18 cellular contexts compared by ENCODE assay signal in genomic region chr1:37884145-37884544, GRCh38. TPM values are rescaled to one million over a fixed set of nuclear protein-coding genes. Genes with fewer than 3 reads are reported as not detected.
DNase-seq lines count a peak whose midpoint lies in the region; ATAC-seq and TF ChIP-seq lines count a peak whose summit lies in the region.
"Had no signal": no experiment of that assay in that cellular context is flagged by ENCODE, and none has a peak within 500 bp of the region (broad histone marks: within the 10 kb centered on the region; RNA-seq: fewer than 3 reads in every experiment).

No MANE protein-coding gene starts in this region.

- peaks cover 12% of the 10 kb centered on the region for H3K4me1 Mint-ChIP-seq in T-helper 2 cell treated with Interferon-gamma antibody and Interleukin-4, amounts not matched to agents 5 μg/mL and 100 μg/mL, for 36 hours (ENCODE audit: low read depth)
- H3K4me1 Mint-ChIP-seq in CD4-positive, CD25-positive, alpha-beta regulatory T cell, result peaks cover 0 to 24% (median 9%) of the 10 kb centered on the region in 4 donors
- H3K4me1 Mint-ChIP-seq in activated T-helper 17 cell treated with anti-CD3 and anti-CD28 coated beads, Interleukin-2, amount 50 U/mL, for 72 hours, result peaks cover 6% of the 10 kb centered on the region
- peaks cover 0 to 29% (median 9%) of the 10 kb centered on the region in 7 donors for H3K4me1 Mint-ChIP-seq in naive thymus-derived CD4-positive, alpha-beta T cell
- H3K4me1 Mint-ChIP-seq: GM23338 had no signal

- H3K27ac Mint-ChIP-seq in T-helper 2 cell treated with Interferon-gamma antibody and Interleukin-4, amounts not matched to agents 5 μg/mL and 100 μg/mL, for 36 hours, result peak overlapping the region; percentile 80
- peak overlapping the region; percentile 71 to 88 (median 83) for H3K27ac Mint-ChIP-seq in CD4-positive, CD25-positive, alpha-beta regulatory T cell
- peak overlapping the region; percentile 84 for H3K27ac Mint-ChIP-seq in activated T-helper 17 cell treated with anti-CD3 and anti-CD28 coated beads, Interleukin-2, amount 50 U/mL, for 72 hours
- H3K27ac Mint-ChIP-seq in naive thymus-derived CD4-positive, alpha-beta T cell, result peak overlapping the region in 5 of 9 donors; percentile 66 to 99 (median 89)
- H3K27ac Mint-ChIP-seq: GM23338 had no signal

- ATAC-seq in CD4-positive, CD25-positive, alpha-beta regulatory T cell (ENCODE audit: low read depth in 2 of 2), result no peak
- ATAC-seq in activated T-helper 17 cell treated with anti-CD3 and anti-CD28 coated beads, Interleukin-2, amount 50 U/mL, for 72 hours (replicated peaks), result no peak
- ATAC-seq in naive thymus-derived CD4-positive, alpha-beta T cell, result no peak
- no peak for ATAC-seq in GM19351 (IDR thresholded peaks at IDR 0.05; ENCODE audit: unreplicated experiment)
- ATAC-seq in body of pancreas, result no peak
- no peak for ATAC-seq in GM21576 (IDR thresholded peaks at IDR 0.05; ENCODE audit: unreplicated experiment)
- ATAC-seq: GM23338, PC-3 had no signal

- CTCF ChIA-PET in naive thymus-derived CD4-positive, alpha-beta T cell (lab: Charles Lee), result interaction anchor here (0.6 kb wide), 1 partner anchor 24 kb away, joined by 3 read pairs; no protein-coding TSS in a partner anchor

- no peaks in the 10 kb centered on the region for H3K27me3 Mint-ChIP-seq in T-helper 2 cell treated with Interferon-gamma antibody and Interleukin-4, amounts not matched to agents 5 μg/mL and 100 μg/mL, for 36 hours (ENCODE audit: low read depth)
- no peaks in the 10 kb centered on the region for H3K27me3 Mint-ChIP-seq in CD4-positive, CD25-positive, alpha-beta regulatory T cell
- H3K27me3 Mint-ChIP-seq in activated T-helper 17 cell treated with anti-CD3 and anti-CD28 coated beads, Interleukin-2, amount 50 U/mL, for 72 hours, result no peaks in the 10 kb centered on the region
- H3K27me3 Mint-ChIP-seq in naive thymus-derived CD4-positive, alpha-beta T cell, result no peaks in the 10 kb centered on the region
- H3K27me3 Mint-ChIP-seq: CD8-positive, alpha-beta memory T cell had no signal

- H3K9me3 ChIP-seq in CD4-positive, CD25-positive, alpha-beta regulatory T cell (ENCODE audit: control insufficient read depth in 2 of 2, low read length in 2 of 2), result no peaks in the 10 kb centered on the region
- H3K9me3 ChIP-seq in naive thymus-derived CD4-positive, alpha-beta T cell (ENCODE audit: control insufficient read depth in 2 of 3, low read length in 3 of 3), result no peaks in the 10 kb centered on the region
- no peaks in the 10 kb centered on the region for H3K9me3 ChIP-seq in body of pancreas
- H3K9me3 ChIP-seq: BLaER1 had no signal

- no peaks in the 10 kb centered on the region for H3K27me3 ChIP-seq in CD4-positive, CD25-positive, alpha-beta regulatory T cell (ENCODE audit: control insufficient read depth, insufficient read depth, low read length)
- no peaks in the 10 kb centered on the region for H3K27me3 ChIP-seq in naive thymus-derived CD4-positive, alpha-beta T cell (ENCODE audit: control insufficient read depth in 2 of 2, insufficient read depth in 2 of 2, low read length in 2 of 2)
- H3K27me3 ChIP-seq in body of pancreas, result no peaks in the 10 kb centered on the region
- H3K27me3 ChIP-seq: BLaER1 had no signal

- peaks cover 76% of the 10 kb centered on the region for H3K36me3 ChIP-seq in CD4-positive, CD25-positive, alpha-beta regulatory T cell (ENCODE audit: control insufficient read depth, insufficient read depth, low read length)
- peaks cover 17 to 84% (median 36%) of the 10 kb centered on the region in 3 experiments for H3K36me3 ChIP-seq in naive thymus-derived CD4-positive, alpha-beta T cell (ENCODE audit: control insufficient read depth in 2 of 3, insufficient read depth in 3 of 3, low read length in 3 of 3)
- peaks cover 18 to 36% of the 10 kb centered on the region in 2 donors for H3K36me3 ChIP-seq in body of pancreas (replicated peaks in 1 of 2; ENCODE audit: insufficient read depth in 1 of 2, low read depth in 2 of 2)

- peak overlapping the region; percentile 76 for H3K4me3 ChIP-seq in CD4-positive, CD25-positive, alpha-beta regulatory T cell (ENCODE audit: low read depth, low read length)
- no peak overlapping the region for H3K4me3 ChIP-seq in naive thymus-derived CD4-positive, alpha-beta T cell (ENCODE audit: low read length)
- H3K4me3 ChIP-seq in body of pancreas, result no peak overlapping the region
- H3K4me3 ChIP-seq: BLaER1, GM23338 had no signal

- peaks cover 50% of the 10 kb centered on the region for H3K36me3 Mint-ChIP-seq in T-helper 2 cell treated with Interferon-gamma antibody and Interleukin-4, amounts not matched to agents 5 μg/mL and 100 μg/mL, for 36 hours (ENCODE audit: low read depth)
- peaks cover 66% of the 10 kb centered on the region for H3K36me3 Mint-ChIP-seq in CD4-positive, CD25-positive, alpha-beta regulatory T cell
- H3K36me3 Mint-ChIP-seq in activated T-helper 17 cell treated with anti-CD3 and anti-CD28 coated beads, Interleukin-2, amount 50 U/mL, for 72 hours (ENCODE audit: low read depth), result peaks cover 91% of the 10 kb centered on the region
- peaks cover 14 to 69% (median 29%) of the 10 kb centered on the region in 5 donors for H3K36me3 Mint-ChIP-seq in naive thymus-derived CD4-positive, alpha-beta T cell

- no peak for TF ChIP-seq POLR2A in body of pancreas (IDR thresholded peaks at IDR 0.05)

- H3K27ac ChIP-seq in CD4-positive, CD25-positive, alpha-beta regulatory T cell (ENCODE audit: insufficient read depth, low read length, poor library complexity, severe bottlenecking), result peak overlapping the region; percentile 30
- peak overlapping the region; percentile 50 for H3K27ac ChIP-seq in naive thymus-derived CD4-positive, alpha-beta T cell (ENCODE audit: low read depth, low read length)
- H3K27ac ChIP-seq in body of pancreas, result no peak overlapping the region
- H3K27ac ChIP-seq: BLaER1, RWPE1 had no signal

- WGBS in body of pancreas, 2 donors, result 90 to 96% methylated on average over 3 of the region's 3 CpGs

- peak overlapping the region; percentile 58 for H3K4me3 Mint-ChIP-seq in T-helper 2 cell treated with Interferon-gamma antibody and Interleukin-4, amounts not matched to agents 5 μg/mL and 100 μg/mL, for 36 hours
- peak overlapping the region in 2 of 4 donors; percentile 80 to 87 for H3K4me3 Mint-ChIP-seq in CD4-positive, CD25-positive, alpha-beta regulatory T cell
- no peak overlapping the region for H3K4me3 Mint-ChIP-seq in activated T-helper 17 cell treated with anti-CD3 and anti-CD28 coated beads, Interleukin-2, amount 50 U/mL, for 72 hours
- H3K4me3 Mint-ChIP-seq in naive thymus-derived CD4-positive, alpha-beta T cell, result peak overlapping the region in 3 of 10 donors; percentile 63 to 64 (median 64)
- H3K4me3 Mint-ChIP-seq: GM23338 had no signal

- TF ChIP-seq CTCF in body of pancreas (IDR thresholded peaks at IDR 0.05), result no peak

- no peak for DNase-seq in T-helper 2 cell treated with Interferon-gamma antibody and Interleukin-4, amounts not matched to agents 5 μg/mL and 100 μg/mL, for 36 hours (ENCODE audit: low spot score)
- DNase-seq in T-helper 2 cell (no peak), body of pancreas (no peak)
- no peak for DNase-seq in CD4-positive, CD25-positive, alpha-beta regulatory T cell
- no peak for DNase-seq in naive thymus-derived CD4-positive, alpha-beta T cell
- DNase-seq: CD8-positive, alpha-beta memory T cell; DND-41; NCI-H1417 treated with DMSO at 0.1 percent for 48 hours; NCI-H2029; NCI-H2171; NCI-H446 treated with DMSO at 0.1 percent for 48 hours; PC-3 had no signal

- POLR2A ChIA-PET in naive thymus-derived CD4-positive, alpha-beta T cell (lab: Charles Lee), result interaction anchor here (1.1 kb wide), 1 partner anchor 66 kb away, joined by 3 read pairs; no protein-coding TSS in a partner anchor

- H3K4me1 ChIP-seq in CD4-positive, CD25-positive, alpha-beta regulatory T cell (ENCODE audit: control insufficient read depth, insufficient read depth, low read length, poor library complexity, severe bottlenecking), result no peaks in the 10 kb centered on the region
- H3K4me1 ChIP-seq in naive thymus-derived CD4-positive, alpha-beta T cell (ENCODE audit: control insufficient read depth in 2 of 2, insufficient read depth in 2 of 2, low read length in 2 of 2), result no peaks in the 10 kb centered on the region
- H3K4me1 ChIP-seq in body of pancreas, result no peaks in the 10 kb centered on the region
- H3K4me1 ChIP-seq: BLaER1 had no signal

- intact Hi-C loops in naive thymus-derived CD4-positive, alpha-beta T cell (cut with micrococcal nuclease), result no loop called here
- intact Hi-C loops in body of pancreas (cut with DNase I), result no loop called here

- no peaks in the 10 kb centered on the region for H3K9me3 Mint-ChIP-seq in T-helper 2 cell treated with Interferon-gamma antibody and Interleukin-4, amounts not matched to agents 5 μg/mL and 100 μg/mL, for 36 hours
- H3K9me3 Mint-ChIP-seq in CD4-positive, CD25-positive, alpha-beta regulatory T cell, result no peaks in the 10 kb centered on the region
- no peaks in the 10 kb centered on the region for H3K9me3 Mint-ChIP-seq in activated T-helper 17 cell treated with anti-CD3 and anti-CD28 coated beads, Interleukin-2, amount 50 U/mL, for 72 hours
- no peaks in the 10 kb centered on the region for H3K9me3 Mint-ChIP-seq in naive thymus-derived CD4-positive, alpha-beta T cell
- H3K9me3 Mint-ChIP-seq: CD8-positive, alpha-beta memory T cell; GM23338 had no signal

RNA-seq across cellular contexts. Expression of gene MTF1, which starts 24.8 kb away (rescaled TPM):
- total RNA-seq in CD4-positive, CD25-positive, alpha-beta regulatory T cell, result 34.1 TPM
- polyA plus RNA-seq in CD4-positive, CD25-positive, alpha-beta regulatory T cell, result 10 to 100 TPM; 16.3 to 22.9 (median 18.7) TPM
- total RNA-seq in activated T-helper 17 cell treated with anti-CD3 and anti-CD28 coated beads, Interleukin-2, amount 50 U/mL, for 72 hours, result 10 to 100 TPM; 23.5 to 27.2 TPM
- total RNA-seq in naive thymus-derived CD4-positive, alpha-beta T cell, result 10 to 100 TPM; 22.9 to 45.2 (median 27.1) TPM
- 10 to 100 TPM; 25.2 to 27.1 TPM for polyA plus RNA-seq in naive thymus-derived CD4-positive, alpha-beta T cell
- 1 to 10 TPM; 1.3 to 3.9 TPM for total RNA-seq in body of pancreas

Comparison
In these comparisons a context has a peak if more than half of its experiments do, and no peak if none do; other contexts are left out.
1. H3K27ac ChIP-seq: peak in CD4-positive, CD25-positive, alpha-beta regulatory T cell (single experiment) and naive thymus-derived CD4-positive, alpha-beta T cell (single experiment); none in body of pancreas (0 of 4).
2. Peak in every context shown above with its lines, with median percentiles within 50 percentile points of each other: H3K27ac Mint-ChIP-seq.